22 cellular contexts compared by ENCODE assay signal in the genomic region with DNA sequence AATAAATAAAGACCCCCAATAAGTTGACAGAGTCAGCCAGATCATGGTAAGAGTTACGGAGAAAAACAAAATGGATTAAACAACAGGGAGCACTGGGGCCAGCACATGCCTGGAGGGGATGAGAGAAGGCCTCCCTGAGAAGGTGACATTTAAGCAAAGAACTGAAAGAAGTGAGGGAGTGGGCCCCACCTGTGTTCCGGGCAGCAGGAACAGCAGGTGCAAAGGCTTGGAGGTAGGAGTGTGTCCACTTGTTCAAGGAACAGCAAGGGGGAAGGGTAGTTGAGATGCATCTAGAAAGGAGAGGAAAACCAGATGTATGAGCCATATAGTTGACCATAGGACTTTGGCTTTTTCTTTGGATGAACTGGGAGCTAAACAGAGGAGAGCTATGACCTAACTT.
"Had no signal": no experiment of that assay in that cellular context is flagged by ENCODE, and none has a peak within 500 bp of the region (broad histone marks: within the 10 kb centered on the region; RNA-seq: fewer than 3 reads in every experiment).

No MANE protein-coding gene starts in this region.

- H3K9me3 ChIP-seq: colonic mucosa, lower lobe of right lung, ovary, psoas muscle, sigmoid colon, thyroid gland had no signal

- ATAC-seq: effector memory CD8-positive, alpha-beta T cell; left ventricle myocardium superior; lower lobe of right lung; naive thymus-derived CD8-positive, alpha-beta T cell; psoas muscle; right cardiac atrium; stimulated activated naive CD8-positive, alpha-beta T cell treated with anti-CD3 and anti-CD28 coated beads, Interleukin-15, amount 100 ng/mL, for 72 hours had no signal

- H3K36me3 ChIP-seq: colonic mucosa, lower lobe of right lung, ovary, sigmoid colon, thyroid gland had no signal

- H3K9me3 Mint-ChIP-seq: effector memory CD8-positive, alpha-beta T cell; naive thymus-derived CD8-positive, alpha-beta T cell; nephron progenitor cell; type B pancreatic cell had no signal

- DNase-seq: colonic mucosa; effector memory CD8-positive, alpha-beta T cell; head of caudate nucleus; left ventricle myocardium superior; lower lobe of right lung; naive thymus-derived CD8-positive, alpha-beta T cell; nephron progenitor cell; occipital lobe; ovary; posterior cingulate gyrus; psoas muscle; right cardiac atrium; sigmoid colon; stimulated activated CD4-positive, alpha-beta T cell treated with anti-CD3 and anti-CD28 coated beads, Interleukin-2, amount 100 ng/mL, for 24 hours; stimulated activated CD4-positive, alpha-beta T cell treated with anti-CD3 and anti-CD28 coated beads, Interleukin-4, amount 100 ng/mL, for 24 hours; stimulated activated naive CD4-positive, alpha-beta T cell; stimulated activated naive CD8-positive, alpha-beta T cell treated with anti-CD3 and anti-CD28 coated beads, Interleukin-15, amount 100 ng/mL, for 72 hours; thyroid gland had no signal

- H3K27me3 ChIP-seq: colonic mucosa, ovary, thyroid gland had no signal

- H3K27ac ChIP-seq: colonic mucosa, lower lobe of right lung, ovary, psoas muscle, sigmoid colon, thyroid gland had no signal

- FAIRE-seq: endometrium, frontal cortex, keratinocyte had no signal

- H3K4me3 Mint-ChIP-seq: effector memory CD8-positive, alpha-beta T cell; naive thymus-derived CD8-positive, alpha-beta T cell; nephron progenitor cell; stimulated activated naive CD8-positive, alpha-beta T cell treated with anti-CD3 and anti-CD28 coated beads, Interleukin-15, amount 100 ng/mL, for 72 hours; type B pancreatic cell had no signal

- H3K4me3 ChIP-seq: colonic mucosa, lower lobe of right lung, ovary, psoas muscle, sigmoid colon, thyroid gland had no signal

- H3K27ac Mint-ChIP-seq: effector memory CD8-positive, alpha-beta T cell; nephron progenitor cell; type B pancreatic cell had no signal

- H3K36me3 Mint-ChIP-seq: naive thymus-derived CD8-positive, alpha-beta T cell; type B pancreatic cell had no signal

- H3K27me3 Mint-ChIP-seq: effector memory CD8-positive, alpha-beta T cell; naive thymus-derived CD8-positive, alpha-beta T cell; stimulated activated naive CD8-positive, alpha-beta T cell treated with anti-CD3 and anti-CD28 coated beads, Interleukin-15, amount 100 ng/mL, for 72 hours had no signal

- H3K4me1 ChIP-seq: colonic mucosa had no signal
